1 cellular context compared by ENCODE assay signal in the genomic region with DNA sequence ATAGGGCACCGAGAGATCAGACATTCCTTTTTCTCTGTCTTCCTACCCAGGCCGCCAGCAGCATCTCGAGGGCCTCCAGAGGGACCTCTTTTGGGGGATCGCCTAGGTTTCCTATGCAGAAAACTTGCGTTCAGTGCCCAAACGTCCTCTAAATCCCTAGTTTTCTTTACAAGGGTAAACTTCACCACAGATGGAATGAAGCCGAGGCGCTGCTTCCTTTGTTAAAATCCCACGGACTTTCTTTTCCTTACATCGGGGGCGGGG.
TF ChIP-seq lines count a peak whose summit lies in the region.

No MANE protein-coding gene starts in this region.

TF ChIP-seq in K562, 482 proteins besides CTCF, POLR2A, EP300 and RAD21 (continued from another document):
- TF ChIP-seq, protein P1, sequence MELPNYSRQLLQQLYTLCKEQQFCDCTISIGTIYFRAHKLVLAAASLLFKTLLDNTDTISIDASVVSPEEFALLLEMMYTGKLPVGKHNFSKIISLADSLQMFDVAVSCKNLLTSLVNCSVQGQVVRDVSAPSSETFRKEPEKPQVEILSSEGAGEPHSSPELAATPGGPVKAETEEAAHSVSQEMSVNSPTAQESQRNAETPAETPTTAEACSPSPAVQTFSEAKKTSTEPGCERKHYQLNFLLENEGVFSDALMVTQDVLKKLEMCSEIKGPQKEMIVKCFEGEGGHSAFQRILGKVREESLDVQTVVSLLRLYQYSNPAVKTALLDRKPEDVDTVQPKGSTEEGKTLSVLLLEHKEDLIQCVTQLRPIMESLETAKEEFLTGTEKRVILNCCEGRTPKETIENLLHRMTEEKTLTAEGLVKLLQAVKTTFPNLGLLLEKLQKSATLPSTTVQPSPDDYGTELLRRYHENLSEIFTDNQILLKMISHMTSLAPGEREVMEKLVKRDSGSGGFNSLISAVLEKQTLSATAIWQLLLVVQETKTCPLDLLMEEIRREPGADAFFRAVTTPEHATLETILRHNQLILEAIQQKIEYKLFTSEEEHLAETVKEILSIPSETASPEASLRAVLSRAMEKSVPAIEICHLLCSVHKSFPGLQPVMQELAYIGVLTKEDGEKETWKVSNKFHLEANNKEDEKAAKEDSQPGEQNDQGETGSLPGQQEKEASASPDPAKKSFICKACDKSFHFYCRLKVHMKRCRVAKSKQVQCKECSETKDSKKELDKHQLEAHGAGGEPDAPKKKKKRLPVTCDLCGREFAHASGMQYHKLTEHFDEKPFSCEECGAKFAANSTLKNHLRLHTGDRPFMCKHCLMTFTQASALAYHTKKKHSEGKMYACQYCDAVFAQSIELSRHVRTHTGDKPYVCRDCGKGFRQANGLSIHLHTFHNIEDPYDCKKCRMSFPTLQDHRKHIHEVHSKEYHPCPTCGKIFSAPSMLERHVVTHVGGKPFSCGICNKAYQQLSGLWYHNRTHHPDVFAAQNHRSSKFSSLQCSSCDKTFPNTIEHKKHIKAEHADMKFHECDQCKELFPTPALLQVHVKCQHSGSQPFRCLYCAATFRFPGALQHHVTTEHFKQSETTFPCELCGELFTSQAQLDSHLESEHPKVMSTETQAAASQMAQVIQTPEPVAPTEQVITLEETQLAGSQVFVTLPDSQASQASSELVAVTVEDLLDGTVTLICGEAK (IDR thresholded peaks at IDR 0.05), result peak; percentile 56
- TF ChIP-seq, protein P1 (CRISPR knock-in tag; IDR thresholded peaks at IDR 0.05), result no peak
- TF ChIP-seq SPI1 (IDR thresholded peaks at IDR 0.05; ENCODE audit: borderline replicate concordance, low read depth, low read length) (no peak), POLR2AphosphoS5 (IDR thresholded peaks at IDR 0.05; ENCODE audit: control insufficient read depth, insufficient read depth, low read depth, low read length) (0 out of 2 replicates have a peak, but pooled peaks have one; percentile 1), DNMT1 (IDR thresholded peaks at IDR 0.05) (0 out of 2 replicates have a peak, but pooled peaks have one; percentile 25), TEAD1 (CRISPR knock-in tag; IDR thresholded peaks at IDR 0.05) (0 out of 4 replicates have a peak, but pooled peaks of 1 of the 2 experiments have one; percentile 33), ZKSCAN1 (IDR thresholded peaks at IDR 0.05; ENCODE audit: low read depth, low read length) (no peak), CHD1 (IDR thresholded peaks at IDR 0.05; ENCODE audit: low read length) (peak; percentile 67), ZNF785 (CRISPR knock-in tag; IDR thresholded peaks at IDR 0.05) (no peak), HDAC1 (IDR thresholded peaks at IDR 0.05) (peak in 1 of 2 experiments; percentile 12; a peak in 2 of 4 replicates)
- TF ChIP-seq, protein P2, sequence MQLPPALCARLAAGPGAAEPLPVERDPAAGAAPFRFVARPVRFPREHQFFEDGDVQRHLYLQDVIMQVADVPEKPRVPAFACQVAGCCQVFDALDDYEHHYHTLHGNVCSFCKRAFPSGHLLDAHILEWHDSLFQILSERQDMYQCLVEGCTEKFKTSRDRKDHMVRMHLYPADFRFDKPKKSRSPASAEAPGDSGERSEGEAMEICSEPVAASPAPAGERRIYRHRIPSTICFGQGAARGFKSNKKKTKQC (CRISPR knock-in tag; IDR thresholded peaks at IDR 0.05), result 0 out of 2 replicates have a peak, but pooled peaks have one; percentile 12
- TF ChIP-seq, protein P3, sequence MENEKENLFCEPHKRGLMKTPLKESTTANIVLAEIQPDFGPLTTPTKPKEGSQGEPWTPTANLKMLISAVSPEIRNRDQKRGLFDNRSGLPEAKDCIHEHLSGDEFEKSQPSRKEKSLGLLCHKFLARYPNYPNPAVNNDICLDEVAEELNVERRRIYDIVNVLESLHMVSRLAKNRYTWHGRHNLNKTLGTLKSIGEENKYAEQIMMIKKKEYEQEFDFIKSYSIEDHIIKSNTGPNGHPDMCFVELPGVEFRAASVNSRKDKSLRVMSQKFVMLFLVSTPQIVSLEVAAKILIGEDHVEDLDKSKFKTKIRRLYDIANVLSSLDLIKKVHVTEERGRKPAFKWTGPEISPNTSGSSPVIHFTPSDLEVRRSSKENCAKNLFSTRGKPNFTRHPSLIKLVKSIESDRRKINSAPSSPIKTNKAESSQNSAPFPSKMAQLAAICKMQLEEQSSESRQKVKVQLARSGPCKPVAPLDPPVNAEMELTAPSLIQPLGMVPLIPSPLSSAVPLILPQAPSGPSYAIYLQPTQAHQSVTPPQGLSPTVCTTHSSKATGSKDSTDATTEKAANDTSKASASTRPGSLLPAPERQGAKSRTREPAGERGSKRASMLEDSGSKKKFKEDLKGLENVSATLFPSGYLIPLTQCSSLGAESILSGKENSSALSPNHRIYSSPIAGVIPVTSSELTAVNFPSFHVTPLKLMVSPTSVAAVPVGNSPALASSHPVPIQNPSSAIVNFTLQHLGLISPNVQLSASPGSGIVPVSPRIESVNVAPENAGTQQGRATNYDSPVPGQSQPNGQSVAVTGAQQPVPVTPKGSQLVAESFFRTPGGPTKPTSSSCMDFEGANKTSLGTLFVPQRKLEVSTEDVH (IDR thresholded peaks at IDR 0.05; ENCODE audit: low read depth, partially characterized antibody), result peak; percentile 26
